Comparison of ENCODE assay signal across 1 cellular context in the genomic region with DNA sequence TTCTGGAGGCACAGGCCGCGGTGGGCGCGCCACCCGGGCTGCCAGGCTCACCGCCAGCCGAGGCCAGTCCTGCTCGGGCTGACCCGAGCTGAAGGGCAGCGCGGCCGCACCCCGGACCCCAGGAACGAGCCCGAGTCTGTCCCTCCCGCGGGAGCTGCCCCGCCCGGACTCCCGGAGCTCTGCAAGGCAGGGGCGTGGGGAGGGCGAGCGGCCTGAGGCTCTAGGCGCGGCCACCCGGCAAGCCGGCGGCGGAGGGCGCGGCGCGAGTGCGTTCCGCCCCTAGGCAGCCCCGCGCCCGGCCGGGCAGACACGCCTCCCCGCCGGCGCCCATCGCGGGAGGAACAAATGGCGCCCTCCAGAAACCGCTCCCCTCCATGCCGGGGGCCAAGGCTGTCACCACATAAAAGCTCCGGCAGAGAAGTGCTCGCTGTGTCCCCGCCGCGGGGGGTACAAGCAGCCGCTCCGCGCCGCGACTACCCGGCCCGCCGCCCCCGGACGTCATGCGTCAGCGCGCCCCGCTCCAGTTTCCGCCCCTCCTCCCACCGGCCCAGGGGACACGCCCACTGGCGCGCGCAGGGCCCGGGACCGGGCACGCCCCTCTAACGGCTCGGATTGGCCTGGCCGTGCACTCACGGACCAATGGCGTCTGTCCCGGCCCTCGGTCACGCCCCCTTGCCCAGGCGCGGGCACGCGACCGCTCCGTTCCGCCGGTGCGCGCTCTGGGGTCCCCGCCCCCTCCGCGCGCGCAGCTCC.
TF ChIP-seq lines count a peak whose summit lies in the region.

No MANE protein-coding gene starts in this region.

TF ChIP-seq in HepG2, 621 proteins besides CTCF, POLR2A, EP300 and RAD21 (continued from another document and continues in another):
- TF ChIP-seq, protein P1, sequence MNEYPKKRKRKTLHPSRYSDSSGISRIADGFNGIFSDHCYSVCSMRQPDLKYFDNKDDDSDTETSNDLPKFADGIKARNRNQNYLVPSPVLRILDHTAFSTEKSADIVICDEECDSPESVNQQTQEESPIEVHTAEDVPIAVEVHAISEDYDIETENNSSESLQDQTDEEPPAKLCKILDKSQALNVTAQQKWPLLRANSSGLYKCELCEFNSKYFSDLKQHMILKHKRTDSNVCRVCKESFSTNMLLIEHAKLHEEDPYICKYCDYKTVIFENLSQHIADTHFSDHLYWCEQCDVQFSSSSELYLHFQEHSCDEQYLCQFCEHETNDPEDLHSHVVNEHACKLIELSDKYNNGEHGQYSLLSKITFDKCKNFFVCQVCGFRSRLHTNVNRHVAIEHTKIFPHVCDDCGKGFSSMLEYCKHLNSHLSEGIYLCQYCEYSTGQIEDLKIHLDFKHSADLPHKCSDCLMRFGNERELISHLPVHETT (CRISPR knock-in tag; conservative IDR thresholded peaks at IDR 0.05) = peak; percentile 49; the same call in 1 of the 2 replicates
- TF ChIP-seq KLF12 (CRISPR knock-in tag; IDR thresholded peaks at IDR 0.05; ENCODE audit: borderline replicate concordance) (peak; percentile 94), HNF1B (CRISPR knock-in tag; IDR thresholded peaks at IDR 0.05) (no peak), KLF16 (CRISPR knock-in tag; IDR thresholded peaks at IDR 0.05) (no peak), ZNF619 (CRISPR knock-in tag; IDR thresholded peaks at IDR 0.05) (0 out of 2 replicates have a peak, but pooled peaks have one; percentile 18), ZNF441 (CRISPR knock-in tag; IDR thresholded peaks at IDR 0.05; ENCODE audit: borderline replicate concordance) (peak; percentile 36; the same call in 1 of the 2 replicates), HMGXB4 (CRISPR knock-in tag; IDR thresholded peaks at IDR 0.05; ENCODE audit: borderline replicate concordance in 1 of 2, low read depth in 1 of 2) (peak; percentile 6 to 34; a peak in 2 of 4 replicates), HCFC1 (IDR thresholded peaks at IDR 0.05; ENCODE audit: low read depth, low read length) (no peak), RFXAP (CRISPR knock-in tag; IDR thresholded peaks at IDR 0.05; ENCODE audit: borderline replicate concordance) (peak; percentile 65; the same call in 1 of the 2 replicates), ZEB1 (IDR thresholded peaks at IDR 0.05; ENCODE audit: insufficient replicate concordance, low read depth) (no peak), ZNF558 (CRISPR knock-in tag; IDR thresholded peaks at IDR 0.05; ENCODE audit: borderline replicate concordance) (no peak), GZF1 (CRISPR knock-in tag; IDR thresholded peaks at IDR 0.05) (no peak), UBTF (CRISPR knock-in tag; IDR thresholded peaks at IDR 0.05) (peak; percentile 75; the same call in 1 of the 2 replicates), ZNF546 (CRISPR knock-in tag; conservative IDR thresholded peaks at IDR 0.05) (peak; percentile 65; the same call in 1 of the 2 replicates), SRSF4 (IDR thresholded peaks at IDR 0.05; ENCODE audit: low read depth, low read length, poor library complexity, severe bottlenecking) (no peak), ZNF550 (CRISPR knock-in tag; IDR thresholded peaks at IDR 0.05; ENCODE audit: borderline replicate concordance) (no peak), ZNF678 (CRISPR knock-in tag; IDR thresholded peaks at IDR 0.05) (no peak), THAP8 (CRISPR knock-in tag; IDR thresholded peaks at IDR 0.05; ENCODE audit: borderline replicate concordance) (no peak), ZNF75D (CRISPR knock-in tag; IDR thresholded peaks at IDR 0.05; ENCODE audit: borderline replicate concordance) (no peak), HMGXB3 (CRISPR knock-in tag; IDR thresholded peaks at IDR 0.05; ENCODE audit: borderline replicate concordance) (no peak), ZFX (CRISPR knock-in tag; IDR thresholded peaks at IDR 0.05; ENCODE audit: low read depth) (peak; percentile 68), DR1 (CRISPR knock-in tag; IDR thresholded peaks at IDR 0.05) (no peak), ZNF747 (CRISPR knock-in tag; IDR thresholded peaks at IDR 0.05; ENCODE audit: borderline replicate concordance) (no peak), NR2F6 (IDR thresholded peaks at IDR 0.05) (no peak), NR2F6 (CRISPR knock-in tag; IDR thresholded peaks at IDR 0.05) (no peak), NFKB2 (CRISPR knock-in tag; IDR thresholded peaks at IDR 0.05; ENCODE audit: borderline replicate concordance) (0 out of 2 replicates have a peak, but pooled peaks have one; percentile 11), SALL1 (CRISPR knock-in tag; IDR thresholded peaks at IDR 0.05) (peak; percentile 4)
- TF ChIP-seq, protein P2, sequence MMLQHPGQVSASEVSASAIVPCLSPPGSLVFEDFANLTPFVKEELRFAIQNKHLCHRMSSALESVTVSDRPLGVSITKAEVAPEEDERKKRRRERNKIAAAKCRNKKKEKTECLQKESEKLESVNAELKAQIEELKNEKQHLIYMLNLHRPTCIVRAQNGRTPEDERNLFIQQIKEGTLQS (CRISPR knock-in tag; IDR thresholded peaks at IDR 0.05) = no peak
- TF ChIP-seq, protein P3, sequence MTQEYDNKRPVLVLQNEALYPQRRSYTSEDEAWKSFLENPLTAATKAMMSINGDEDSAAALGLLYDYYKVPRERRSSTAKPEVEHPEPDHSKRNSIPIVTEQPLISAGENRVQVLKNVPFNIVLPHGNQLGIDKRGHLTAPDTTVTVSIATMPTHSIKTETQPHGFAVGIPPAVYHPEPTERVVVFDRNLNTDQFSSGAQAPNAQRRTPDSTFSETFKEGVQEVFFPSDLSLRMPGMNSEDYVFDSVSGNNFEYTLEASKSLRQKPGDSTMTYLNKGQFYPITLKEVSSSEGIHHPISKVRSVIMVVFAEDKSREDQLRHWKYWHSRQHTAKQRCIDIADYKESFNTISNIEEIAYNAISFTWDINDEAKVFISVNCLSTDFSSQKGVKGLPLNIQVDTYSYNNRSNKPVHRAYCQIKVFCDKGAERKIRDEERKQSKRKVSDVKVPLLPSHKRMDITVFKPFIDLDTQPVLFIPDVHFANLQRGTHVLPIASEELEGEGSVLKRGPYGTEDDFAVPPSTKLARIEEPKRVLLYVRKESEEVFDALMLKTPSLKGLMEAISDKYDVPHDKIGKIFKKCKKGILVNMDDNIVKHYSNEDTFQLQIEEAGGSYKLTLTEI (CRISPR knock-in tag; conservative IDR thresholded peaks at IDR 0.05) = no peak
- TF ChIP-seq, protein P4, sequence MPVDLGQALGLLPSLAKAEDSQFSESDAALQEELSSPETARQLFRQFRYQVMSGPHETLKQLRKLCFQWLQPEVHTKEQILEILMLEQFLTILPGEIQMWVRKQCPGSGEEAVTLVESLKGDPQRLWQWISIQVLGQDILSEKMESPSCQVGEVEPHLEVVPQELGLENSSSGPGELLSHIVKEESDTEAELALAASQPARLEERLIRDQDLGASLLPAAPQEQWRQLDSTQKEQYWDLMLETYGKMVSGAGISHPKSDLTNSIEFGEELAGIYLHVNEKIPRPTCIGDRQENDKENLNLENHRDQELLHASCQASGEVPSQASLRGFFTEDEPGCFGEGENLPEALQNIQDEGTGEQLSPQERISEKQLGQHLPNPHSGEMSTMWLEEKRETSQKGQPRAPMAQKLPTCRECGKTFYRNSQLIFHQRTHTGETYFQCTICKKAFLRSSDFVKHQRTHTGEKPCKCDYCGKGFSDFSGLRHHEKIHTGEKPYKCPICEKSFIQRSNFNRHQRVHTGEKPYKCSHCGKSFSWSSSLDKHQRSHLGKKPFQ (CRISPR knock-in tag; IDR thresholded peaks at IDR 0.05; ENCODE audit: insufficient replicate concordance) = no peak
- TF ChIP-seq, protein P5, sequence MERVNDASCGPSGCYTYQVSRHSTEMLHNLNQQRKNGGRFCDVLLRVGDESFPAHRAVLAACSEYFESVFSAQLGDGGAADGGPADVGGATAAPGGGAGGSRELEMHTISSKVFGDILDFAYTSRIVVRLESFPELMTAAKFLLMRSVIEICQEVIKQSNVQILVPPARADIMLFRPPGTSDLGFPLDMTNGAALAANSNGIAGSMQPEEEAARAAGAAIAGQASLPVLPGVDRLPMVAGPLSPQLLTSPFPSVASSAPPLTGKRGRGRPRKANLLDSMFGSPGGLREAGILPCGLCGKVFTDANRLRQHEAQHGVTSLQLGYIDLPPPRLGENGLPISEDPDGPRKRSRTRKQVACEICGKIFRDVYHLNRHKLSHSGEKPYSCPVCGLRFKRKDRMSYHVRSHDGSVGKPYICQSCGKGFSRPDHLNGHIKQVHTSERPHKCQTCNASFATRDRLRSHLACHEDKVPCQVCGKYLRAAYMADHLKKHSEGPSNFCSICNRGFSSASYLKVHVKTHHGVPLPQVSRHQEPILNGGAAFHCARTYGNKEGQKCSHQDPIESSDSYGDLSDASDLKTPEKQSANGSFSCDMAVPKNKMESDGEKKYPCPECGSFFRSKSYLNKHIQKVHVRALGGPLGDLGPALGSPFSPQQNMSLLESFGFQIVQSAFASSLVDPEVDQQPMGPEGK (CRISPR knock-in tag; IDR thresholded peaks at IDR 0.05) = peak; percentile 82
- TF ChIP-seq, protein P6, sequence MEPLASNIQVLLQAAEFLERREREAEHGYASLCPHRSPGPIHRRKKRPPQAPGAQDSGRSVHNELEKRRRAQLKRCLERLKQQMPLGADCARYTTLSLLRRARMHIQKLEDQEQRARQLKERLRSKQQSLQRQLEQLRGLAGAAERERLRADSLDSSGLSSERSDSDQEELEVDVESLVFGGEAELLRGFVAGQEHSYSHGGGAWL (CRISPR knock-in tag; IDR thresholded peaks at IDR 0.05) = no peak; the same call in none of the 2 replicates
